9 cellular contexts compared by ENCODE assay signal in the genomic region with DNA sequence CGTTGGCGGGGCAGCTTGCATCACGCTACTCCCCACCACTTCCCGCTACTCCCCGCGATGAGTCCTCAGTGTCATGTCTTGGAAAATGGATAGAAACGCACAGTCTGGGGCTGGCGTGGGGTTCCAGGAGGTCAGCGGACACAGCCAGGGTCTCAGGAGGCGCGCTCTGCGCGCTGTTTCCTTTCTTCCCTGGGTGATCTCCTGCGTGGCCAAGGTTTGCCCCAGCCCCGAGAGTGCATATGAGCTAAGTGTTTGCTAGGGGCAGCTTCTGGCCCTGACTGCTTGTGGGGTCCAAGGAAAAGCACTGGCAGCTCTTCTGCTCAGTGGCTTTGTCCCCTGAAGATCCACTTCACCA. TPM values are rescaled to one million over a fixed set of nuclear protein-coding genes. Genes with fewer than 3 reads are reported as not detected.
DNase-seq lines count a peak whose midpoint lies in the region; FAIRE-seq and TF ChIP-seq lines count a peak whose summit lies in the region.
"Had no signal": no experiment of that assay in that cellular context is flagged by ENCODE, and none has a peak within 500 bp of the region (broad histone marks: within the 10 kb centered on the region; RNA-seq: fewer than 3 reads in every experiment).

No MANE protein-coding gene starts in this region.

- H3K36me3 ChIP-seq in HUES64 (ENCODE audit: insufficient read depth, low read length) = no peaks in the 10 kb centered on the region; the same call in 1 of the 2 replicates
- H3K36me3 ChIP-seq in iPS-15b (ENCODE audit: control insufficient read depth, insufficient read depth, low read length) = no peaks in the 10 kb centered on the region
- no peaks in the 10 kb centered on the region for H3K36me3 ChIP-seq in smooth muscle cell (ENCODE audit: low read depth)

- H3K4me1 ChIP-seq in HUES64 (ENCODE audit: insufficient read depth, low read length) = peaks cover 22% of the 10 kb centered on the region
- H3K4me1 ChIP-seq in iPS-15b (ENCODE audit: control insufficient read depth, insufficient read depth, low read length) = peaks cover 9% of the 10 kb centered on the region
- peaks cover 23% of the 10 kb centered on the region for H3K4me1 ChIP-seq in smooth muscle cell (ENCODE audit: low read depth)

- peak overlapping the region; percentile 66 for H2AFZ ChIP-seq in smooth muscle cell (ENCODE audit: low read depth)

- no peak for FAIRE-seq in RCC 7860 (lab: Jason Lieb, UNC)

- no peak overlapping the region for H3K9ac ChIP-seq in HUES64 (ENCODE audit: low read depth, low read length)
- no peak overlapping the region for H3K9ac ChIP-seq in iPS-15b (ENCODE audit: low read depth, low read length)
- H3K9ac ChIP-seq in smooth muscle cell (ENCODE audit: low read depth) = no peak overlapping the region

- H3K27ac ChIP-seq in HUES64 (ENCODE audit: low read depth, low read length) (no peak overlapping the region), smooth muscle cell (ENCODE audit: low read depth) (no peak overlapping the region)

- H3K9me3 ChIP-seq in HUES64 (ENCODE audit: insufficient read depth, low read depth, low read length) = no peaks in the 10 kb centered on the region
- H3K9me3 ChIP-seq in iPS-15b (ENCODE audit: control insufficient read depth, insufficient read depth, low read length) = no peaks in the 10 kb centered on the region
- H3K9me3 ChIP-seq in smooth muscle cell (replicated peaks; ENCODE audit: low read depth) = no peaks in the 10 kb centered on the region

- no peak overlapping the region for H3K27ac Mint-ChIP-seq in activated CD4-positive, alpha-beta memory T cell treated with anti-CD3 and anti-CD28 coated beads, Interleukin-2, amount 10 ng/mL, durations not matched to agents 7 days and 5 days

- H3K4me3 ChIP-seq in HUES64 (ENCODE audit: low read length) (peak overlapping the region; percentile 29), iPS-15b (ENCODE audit: low read depth, low read length) (peak overlapping the region; percentile 8), smooth muscle cell (peak overlapping the region; percentile 68)

- no peaks in the 10 kb centered on the region for H3F3A ChIP-seq in smooth muscle cell (ENCODE audit: low read depth)

- peak overlapping the region; percentile 97 for H3K4me2 ChIP-seq in smooth muscle cell

- peaks cover 15% of the 10 kb centered on the region for H3K79me2 ChIP-seq in smooth muscle cell (ENCODE audit: low read depth)

- H4K20me1 ChIP-seq in smooth muscle cell (ENCODE audit: low read depth) = peaks cover 15% of the 10 kb centered on the region

- POLR2A ChIA-PET in activated CD4-positive, alpha-beta memory T cell treated with anti-CD3 and anti-CD28 coated beads, Interleukin-2, amount 10 ng/mL, durations not matched to agents 7 days and 5 days (lab: Charles Lee) = no interaction called here

- peak overlapping the region; percentile 51 for H3K4me3 Mint-ChIP-seq in activated CD4-positive, alpha-beta memory T cell treated with anti-CD3 and anti-CD28 coated beads, Interleukin-2, amount 10 ng/mL, durations not matched to agents 7 days and 5 days

- H3K27me3 ChIP-seq in HUES64 (ENCODE audit: insufficient read depth, low read length) = peaks cover 36% of the 10 kb centered on the region
- peaks cover 17% of the 10 kb centered on the region for H3K27me3 ChIP-seq in iPS-15b (ENCODE audit: control insufficient read depth, insufficient read depth, low read length)
- H3K27me3 ChIP-seq in smooth muscle cell (ENCODE audit: low read depth) = no peaks in the 10 kb centered on the region

- no peaks in the 10 kb centered on the region for H3K9me3 Mint-ChIP-seq in activated CD4-positive, alpha-beta memory T cell treated with anti-CD3 and anti-CD28 coated beads, Interleukin-2, amount 10 ng/mL, durations not matched to agents 7 days and 5 days

- in situ Hi-C loops in ACHN (cut with HindIII; ENCODE audit: low pct_ligation_motif_present, low pct_unique_long_range_greater_than_20kb, low sequenced_read_pairs) = no loop called here

- H3K4me1 Mint-ChIP-seq in activated CD4-positive, alpha-beta memory T cell treated with anti-CD3 and anti-CD28 coated beads, Interleukin-2, amount 10 ng/mL, durations not matched to agents 7 days and 5 days = peaks cover 16% of the 10 kb centered on the region

- H3K36me3 Mint-ChIP-seq in activated CD4-positive, alpha-beta memory T cell treated with anti-CD3 and anti-CD28 coated beads, Interleukin-2, amount 10 ng/mL, durations not matched to agents 7 days and 5 days (ENCODE audit: low read depth) = no peaks in the 10 kb centered on the region

- DNase-seq in activated CD4-positive, alpha-beta memory T cell treated with anti-CD3 and anti-CD28 coated beads, Interleukin-2, amount 10 ng/mL, durations not matched to agents 7 days and 5 days = peak; percentile 16
- DNase-seq in smooth muscle cell (lab: John Stamatoyannopoulos, UW; ENCODE audit: unreplicated experiment) (no peak), ACHN (no peak), Ammon's horn (ENCODE audit: low spot score) (no peak), RCC 7860 (ENCODE audit: low spot score) (no peak), germinal center (ENCODE audit: low spot score) (no peak)
- DNase-seq: cortex of kidney had no signal

- no peak for TF ChIP-seq CTCF in smooth muscle cell (IDR thresholded peaks at IDR 0.05; ENCODE audit: borderline replicate concordance, insufficient read depth, poor library complexity, severe bottlenecking)

- peaks cover 16% of the 10 kb centered on the region for H3K27me3 Mint-ChIP-seq in activated CD4-positive, alpha-beta memory T cell treated with anti-CD3 and anti-CD28 coated beads, Interleukin-2, amount 10 ng/mL, durations not matched to agents 7 days and 5 days

- WGBS in HUES64 = 64% methylated on average over 15 of the region's 15 CpGs
- 55% methylated on average over 15 of the region's 15 CpGs for WGBS in smooth muscle cell (ENCODE audit: low lambda C conversion rate)

- CTCF ChIA-PET in activated CD4-positive, alpha-beta memory T cell treated with anti-CD3 and anti-CD28 coated beads, Interleukin-2, amount 10 ng/mL, durations not matched to agents 7 days and 5 days (lab: Charles Lee) = interaction anchor here (0.7 to 1.7 kb wide), 4 partner anchors 11 to 491 kb away, joined by 3 read pairs; no protein-coding TSS in a partner anchor

RNA-seq across cellular contexts. Expression of a gene that starts 2.7 kb away (rescaled TPM):
- 34.0 TPM for polyA plus RNA-seq in HUES64 (2013, experiment 1 of 2)
- 35.8 TPM for polyA plus RNA-seq in HUES64 (2013, experiment 2 of 2)
- 1 to 10 TPM; 6.2 to 6.8 TPM for total RNA-seq in activated CD4-positive, alpha-beta memory T cell treated with anti-CD3 and anti-CD28 coated beads, Interleukin-2, amount 10 ng/mL, durations not matched to agents 7 days and 5 days
- 9.3 and 11.3 TPM in 2 replicates for total RNA-seq in smooth muscle cell
- 13.0 and 17.6 TPM in 2 replicates for polyA plus RNA-seq in smooth muscle cell

Comparison
In these comparisons a context has a peak if more than half of its experiments do, and no peak if none do; other contexts are left out.
1. H3K4me3 ChIP-seq: peak in every context shown above with its lines; median percentile 68 in smooth muscle cell; 29 in HUES64; 8 in iPS-15b.